Comparison of ENCODE assay signal across 12 cellular contexts in genomic region chrX:106170318-106170717, GRCh38. TPM values are rescaled to one million over a fixed set of nuclear protein-coding genes. Genes with fewer than 3 reads are reported as not detected.
DNase-seq lines count a peak whose midpoint lies in the region; ATAC-seq, FAIRE-seq and TF ChIP-seq lines count a peak whose summit lies in the region.
"Had no signal": no experiment of that assay in that cellular context is flagged by ENCODE, and none has a peak within 500 bp of the region (broad histone marks: within the 10 kb centered on the region; RNA-seq: fewer than 3 reads in every experiment).

No MANE protein-coding gene starts in this region.

- POLR2A ChIA-PET in activated CD4-positive, alpha-beta memory T cell treated with anti-CD3 and anti-CD28 coated beads for 36 hours (lab: Charles Lee): no interaction called here

- ATAC-seq in omental fat pad (ENCODE audit: low FRiP score): peak; percentile 61
- ATAC-seq: stimulated activated memory B cell treated with anti-CD40 and anti-IgM and Interleukin-4, amounts not matched to agents 10 μg/mL and 1 μg/mL and 100 μg/mL, for 72 hours had no signal

- intact Hi-C loops in activated CD4-positive, alpha-beta memory T cell treated with anti-CD3 and anti-CD28 coated beads for 36 hours (cut with micrococcal nuclease): no loop called here

- FAIRE-seq in G401.6 (lab: Jason Lieb, UNC) (peak; percentile 67), endometrium (lab: Jason Lieb, UNC) (peak; percentile 51)
- FAIRE-seq: GM18507 had no signal

- CTCF ChIA-PET in activated CD4-positive, alpha-beta memory T cell treated with anti-CD3 and anti-CD28 coated beads for 36 hours (lab: Charles Lee): no interaction called here

- no peaks in the 10 kb centered on the region for H3K4me1 Mint-ChIP-seq in activated CD4-positive, alpha-beta memory T cell treated with anti-CD3 and anti-CD28 coated beads for 36 hours (ENCODE audit: low read depth)
- H3K4me1 Mint-ChIP-seq: activated CD4-positive, alpha-beta memory T cell treated with anti-CD3 and anti-CD28 coated beads, Interleukin-2, amount 10 ng/mL, durations not matched to agents 7 days and 5 days; stimulated activated memory B cell treated with anti-CD40 and anti-IgM and Interleukin-4, amounts not matched to agents 10 μg/mL and 1 μg/mL and 100 μg/mL, for 72 hours had no signal

- no peaks in the 10 kb centered on the region for H3K36me3 Mint-ChIP-seq in activated CD4-positive, alpha-beta memory T cell treated with anti-CD3 and anti-CD28 coated beads for 36 hours
- H3K36me3 Mint-ChIP-seq: stimulated activated memory B cell treated with anti-CD40 and anti-IgM and Interleukin-4, amounts not matched to agents 10 μg/mL and 1 μg/mL and 100 μg/mL, for 72 hours had no signal

- TF ChIP-seq CTCF in omental fat pad (IDR thresholded peaks at IDR 0.05): no peak

- no peaks in the 10 kb centered on the region for H3K9me3 Mint-ChIP-seq in activated CD4-positive, alpha-beta memory T cell treated with anti-CD3 and anti-CD28 coated beads for 36 hours
- H3K9me3 Mint-ChIP-seq: activated CD4-positive, alpha-beta memory T cell treated with anti-CD3 and anti-CD28 coated beads, Interleukin-2, amount 10 ng/mL, durations not matched to agents 7 days and 5 days; stimulated activated memory B cell treated with anti-CD40 and anti-IgM and Interleukin-4, amounts not matched to agents 10 μg/mL and 1 μg/mL and 100 μg/mL, for 72 hours had no signal

- no peaks in the 10 kb centered on the region for H3K27me3 Mint-ChIP-seq in activated CD4-positive, alpha-beta memory T cell treated with anti-CD3 and anti-CD28 coated beads for 36 hours
- H3K27me3 Mint-ChIP-seq: activated CD4-positive, alpha-beta memory T cell treated with anti-CD3 and anti-CD28 coated beads, Interleukin-2, amount 10 ng/mL, durations not matched to agents 7 days and 5 days; stimulated activated memory B cell treated with anti-CD40 and anti-IgM and Interleukin-4, amounts not matched to agents 10 μg/mL and 1 μg/mL and 100 μg/mL, for 72 hours had no signal

- H3K27ac Mint-ChIP-seq in activated CD4-positive, alpha-beta memory T cell treated with anti-CD3 and anti-CD28 coated beads for 36 hours: no peak overlapping the region
- H3K27ac Mint-ChIP-seq: activated CD4-positive, alpha-beta memory T cell treated with anti-CD3 and anti-CD28 coated beads, Interleukin-2, amount 10 ng/mL, durations not matched to agents 7 days and 5 days; stimulated activated memory B cell treated with anti-CD40 and anti-IgM and Interleukin-4, amounts not matched to agents 10 μg/mL and 1 μg/mL and 100 μg/mL, for 72 hours had no signal

- DNase-seq in NAMALWA (ENCODE audit: low spot score): peak; percentile 1
- DNase-seq in omental fat pad (ENCODE audit: low spot score): no peak
- no peak for DNase-seq in NCI-H187 (lab: John Stamatoyannopoulos, UW)
- no peak for DNase-seq in ecto neural progenitor cell (ENCODE audit: low spot score)
- DNase-seq in activated CD4-positive, alpha-beta memory T cell treated with anti-CD3 and anti-CD28 coated beads for 36 hours: no peak
- DNase-seq in OCI-M2 (lab: John Stamatoyannopoulos, UW; ENCODE audit: unreplicated experiment): no peak
- DNase-seq: activated CD4-positive, alpha-beta memory T cell treated with anti-CD3 and anti-CD28 coated beads, Interleukin-2, amount 10 ng/mL, durations not matched to agents 7 days and 5 days; effector memory CD4-positive, alpha-beta T cell had no signal

- no peak overlapping the region for H3K4me3 Mint-ChIP-seq in activated CD4-positive, alpha-beta memory T cell treated with anti-CD3 and anti-CD28 coated beads for 36 hours
- H3K4me3 Mint-ChIP-seq: activated CD4-positive, alpha-beta memory T cell treated with anti-CD3 and anti-CD28 coated beads, Interleukin-2, amount 10 ng/mL, durations not matched to agents 7 days and 5 days; stimulated activated memory B cell treated with anti-CD40 and anti-IgM and Interleukin-4, amounts not matched to agents 10 μg/mL and 1 μg/mL and 100 μg/mL, for 72 hours had no signal

RNA-seq across cellular contexts. Expression of gene PWWP3B, which starts 2.2 kb away (rescaled TPM):
- total RNA-seq in omental fat pad: 10 to 100 TPM in 1 of 4 donors, 1 to 10 TPM in 3; 2.3 to 32.3 (median 4.5) TPM
- total RNA-seq in activated CD4-positive, alpha-beta memory T cell treated with anti-CD3 and anti-CD28 coated beads for 36 hours: not detected
- total RNA-seq: activated CD4-positive, alpha-beta memory T cell treated with anti-CD3 and anti-CD28 coated beads, Interleukin-2, amount 10 ng/mL, durations not matched to agents 7 days and 5 days had no signal
